Comparison of ENCODE assay signal across 16 cellular contexts in genomic region chr6:73042892-73043291, GRCh38.
DNase-seq lines count a peak whose midpoint lies in the region; ATAC-seq, FAIRE-seq and TF ChIP-seq lines count a peak whose summit lies in the region.
"Had no signal": no experiment of that assay in that cellular context is flagged by ENCODE, and none has a peak within 500 bp of the region (broad histone marks: within the 10 kb centered on the region; RNA-seq: fewer than 3 reads in every experiment).

No MANE protein-coding gene starts in this region.

- H3K36me3 ChIP-seq in breast epithelium (no peaks in the 10 kb centered on the region), K562 (ENCODE audit: control insufficient read depth, insufficient read depth, low read length) (no peaks in the 10 kb centered on the region), thyroid gland (no peaks in the 10 kb centered on the region)

- H3K4me1 ChIP-seq in breast epithelium = no peaks in the 10 kb centered on the region
- H3K4me1 ChIP-seq in K562 (replicated peaks in 1 of 2; ENCODE audit: control insufficient read depth in 2 of 2, insufficient read depth in 2 of 2, low read length in 2 of 2) = no peaks in the 10 kb centered on the region
- peaks cover 20 to 31% of the 10 kb centered on the region in 2 donors for H3K4me1 ChIP-seq in thyroid gland

- H3K27me3 ChIP-seq in breast epithelium (no peaks in the 10 kb centered on the region), K562 (ENCODE audit: control insufficient read depth in 2 of 2, insufficient read depth in 2 of 2, low read length in 2 of 2) (no peaks in the 10 kb centered on the region), thyroid gland (no peaks in the 10 kb centered on the region)

- H3K9me3 Mint-ChIP-seq in MCF 10A (ENCODE audit: unreplicated experiment) = peaks cover 9% of the 10 kb centered on the region
- peaks cover 4 to 16% (median 10%) of the 10 kb centered on the region in 6 donors for H3K9me3 Mint-ChIP-seq in immature natural killer cell
- H3K9me3 Mint-ChIP-seq in activated T-helper 17 cell treated with anti-CD3 and anti-CD28 coated beads, Interleukin-2, amount 50 U/mL, for 72 hours = peaks cover 6% of the 10 kb centered on the region

- peak; percentile 7 for DNase-seq in MCF 10A (ENCODE audit: unreplicated experiment)
- DNase-seq in breast epithelium (ENCODE audit: low spot score in 2 of 2) = no peak
- no peak for DNase-seq in K562 (ENCODE audit: extremely low read depth in 1 of 4, low spot score in 3 of 4)
- peak; percentile 35 for DNase-seq in fibroblast of pulmonary artery (ENCODE audit: low read depth)
- DNase-seq in thyroid gland = no peak
- DNase-seq in left colon = no peak
- DNase-seq in immature natural killer cell = no peak
- DNase-seq: ACHN; C1 segment of cervical spinal cord; CD4-positive, alpha-beta memory T cell; DMS79; H9 had no signal

- no peaks in the 10 kb centered on the region for H3K79me2 ChIP-seq in K562 (ENCODE audit: control insufficient read depth, insufficient read depth, low read length)

- TF ChIP-seq CTCF in MCF 10A (IDR thresholded peaks at IDR 0.05; ENCODE audit: unreplicated experiment) (no peak), breast epithelium (IDR thresholded peaks at IDR 0.05) (no peak), K562 (IDR thresholded peaks at IDR 0.05 in 2 of 3, conservative IDR thresholded peaks at IDR 0.05 in 1 of 3; ENCODE audit: insufficient read depth in 2 of 3, low read depth in 1 of 3, low read length in 3 of 3) (no peak), fibroblast of pulmonary artery (IDR thresholded peaks at IDR 0.05; ENCODE audit: low read length, missing control alignments) (no peak), thyroid gland (IDR thresholded peaks at IDR 0.05) (no peak)

- H4K20me1 ChIP-seq in K562 (replicated peaks; ENCODE audit: control insufficient read depth, insufficient read depth, low read length) = no peaks in the 10 kb centered on the region

- intact Hi-C loops in MCF 10A (cut with micrococcal nuclease) = no loop called here
- intact Hi-C loops in breast epithelium (cut with DNase I; ENCODE audit: low total_unique reads) = no loop called here
- intact Hi-C loops in K562 (cut with micrococcal nuclease) = no loop called here
- intact Hi-C loops in thyroid gland (cut with DNase I) = no loop called here
- intact Hi-C loops in left colon (cut with DNase I, micrococcal nuclease) = no loop called here

- TF ChIP-seq RAD21 in K562 (CRISPR knock-in tag; conservative IDR thresholded peaks at IDR 0.05 in 1 of 2, IDR thresholded peaks at IDR 0.05 in 1 of 2) = no peak

- H3K9me1 ChIP-seq in K562 (ENCODE audit: control insufficient read depth, insufficient read depth, low read length) = no peaks in the 10 kb centered on the region

- BruUV-seq in MCF 10A (replicated peaks; lab: Mats Ljungman, UMichigan) (no TSS peak), K562 (replicated peaks; lab: Mats Ljungman, UMichigan) (no TSS peak)

- H3K4me3 ChIP-seq in breast epithelium (no peak overlapping the region), K562 (no peak overlapping the region), fibroblast of pulmonary artery (replicated peaks; ENCODE audit: low read depth, low read length) (no peak overlapping the region), thyroid gland (replicated peaks in 1 of 3) (no peak overlapping the region)
- H3K4me3 ChIP-seq: GM12878 had no signal

- WGBS in K562 (ENCODE audit: insufficient coverage, low coverage, missing lambda C conversion rate) = 40% methylated on average over 1 of the region's 1 CpG
- WGBS in thyroid gland, 2 donors = 85 to 96% methylated on average over 1 of the region's 1 CpG

- peaks cover 8% of the 10 kb centered on the region for H3K4me1 Mint-ChIP-seq in MCF 10A (ENCODE audit: insufficient read depth, unreplicated experiment)
- no peaks in the 10 kb centered on the region for H3K4me1 Mint-ChIP-seq in immature natural killer cell
- no peaks in the 10 kb centered on the region for H3K4me1 Mint-ChIP-seq in activated T-helper 17 cell treated with anti-CD3 and anti-CD28 coated beads, Interleukin-2, amount 50 U/mL, for 72 hours
- H3K4me1 Mint-ChIP-seq: CD4-positive, alpha-beta memory T cell; H9 had no signal

- POLR2A ChIA-PET in MCF 10A (lab: Yijun Ruan, JAX) (interaction anchor here (0.6 to 1.5 kb wide), 2 partner anchors 11 to 31 kb away, joined by 3 to 6 read pairs; no protein-coding TSS in a partner anchor), K562 (lab: Yijun Ruan, JAX) (interaction anchor here (1.0 kb wide), 1 partner anchor 12 kb away, joined by 3 read pairs; no protein-coding TSS in a partner anchor)

- CTCF ChIA-PET in MCF 10A (lab: Yijun Ruan, JAX) (interaction anchor here (0.6 kb wide), 1 partner anchor 9 kb away, joined by 3 read pairs; no protein-coding TSS in a partner anchor), K562 (lab: Yijun Ruan, JAX; ENCODE audit: low intra/inter-chr PET ratio) (no interaction called here)

- no peak overlapping the region for H3K9ac ChIP-seq in K562 (ENCODE audit: insufficient read depth in 1 of 2, low read depth in 2 of 2, low read length in 2 of 2)

- H3K27me3 Mint-ChIP-seq in MCF 10A (ENCODE audit: insufficient read depth, unreplicated experiment) (no peaks in the 10 kb centered on the region), immature natural killer cell (ENCODE audit: low read depth in 3 of 3) (peaks cover 0 to 1% (median 0%) of the 10 kb centered on the region in 3 donors)
- H3K27me3 Mint-ChIP-seq in activated T-helper 17 cell treated with anti-CD3 and anti-CD28 coated beads, Interleukin-2, amount 50 U/mL, for 72 hours = peaks cover under 1% of the 10 kb centered on the region
- H3K27me3 Mint-ChIP-seq: CD4-positive, alpha-beta memory T cell had no signal

- no peaks in the 10 kb centered on the region for H3K36me3 Mint-ChIP-seq in MCF 10A (ENCODE audit: insufficient read depth, unreplicated experiment)
- peaks cover 14 to 20% (median 15%) of the 10 kb centered on the region in 3 donors for H3K36me3 Mint-ChIP-seq in immature natural killer cell
- H3K36me3 Mint-ChIP-seq in activated T-helper 17 cell treated with anti-CD3 and anti-CD28 coated beads, Interleukin-2, amount 50 U/mL, for 72 hours (ENCODE audit: low read depth) = no peaks in the 10 kb centered on the region
- H3K36me3 Mint-ChIP-seq: CD4-positive, alpha-beta memory T cell had no signal

- TF ChIP-seq POLR2A in breast epithelium (IDR thresholded peaks at IDR 0.05) (no peak), K562 (conservative IDR thresholded peaks at IDR 0.05) (no peak), thyroid gland (IDR thresholded peaks at IDR 0.05) (no peak)

- no peak overlapping the region for H3K4me2 ChIP-seq in K562 (ENCODE audit: insufficient read depth, low read length)

- TF ChIP-seq EP300 in K562 (IDR thresholded peaks at IDR 0.05; ENCODE audit: low read length) = no peak

- no peak overlapping the region for H3K27ac Mint-ChIP-seq in MCF 10A (ENCODE audit: low read depth, unreplicated experiment)
- H3K27ac Mint-ChIP-seq in immature natural killer cell = no peak overlapping the region
- no peak overlapping the region for H3K27ac Mint-ChIP-seq in activated T-helper 17 cell treated with anti-CD3 and anti-CD28 coated beads, Interleukin-2, amount 50 U/mL, for 72 hours
- H3K27ac Mint-ChIP-seq: CD4-positive, alpha-beta memory T cell; H9 had no signal

- H3K9me3 ChIP-seq in breast epithelium (no peaks in the 10 kb centered on the region), K562 (replicated peaks; ENCODE audit: control insufficient read depth, insufficient read depth, low read depth, low read length) (no peaks in the 10 kb centered on the region), thyroid gland (no peaks in the 10 kb centered on the region)

- no peak for FAIRE-seq in K562 (lab: Jason Lieb, UNC)
- FAIRE-seq: GM12878, GM18507 had no signal

- no peak overlapping the region for H3K4me3 Mint-ChIP-seq in MCF 10A (ENCODE audit: unreplicated experiment)
- H3K4me3 Mint-ChIP-seq in immature natural killer cell = no peak overlapping the region
- no peak overlapping the region for H3K4me3 Mint-ChIP-seq in activated T-helper 17 cell treated with anti-CD3 and anti-CD28 coated beads, Interleukin-2, amount 50 U/mL, for 72 hours
- H3K4me3 Mint-ChIP-seq: CD4-positive, alpha-beta memory T cell; H9 had no signal

- ATAC-seq in K562 (no peak), left colon (no peak)
- ATAC-seq in activated T-helper 17 cell treated with anti-CD3 and anti-CD28 coated beads, Interleukin-2, amount 50 U/mL, for 72 hours (replicated peaks) = no peak
- ATAC-seq: GM12878 had no signal

- H3K27ac ChIP-seq in breast epithelium = no peak overlapping the region
- H3K27ac ChIP-seq in K562 (ENCODE audit: extremely low read depth, low read depth, low read length) = no peak overlapping the region
- peak overlapping the region; percentile 47 to 83 (median 69) for H3K27ac ChIP-seq in thyroid gland
- H3K27ac ChIP-seq: 22Rv1 had no signal

- in situ Hi-C loops in K562 (cut with MboI) = no loop called here

- no peak overlapping the region for H2AFZ ChIP-seq in K562 (ENCODE audit: low read depth, low read length)

TF ChIP-seq in K562, 482 proteins besides CTCF, POLR2A, EP300 and RAD21:
- TF ChIP-seq RBM17 (IDR thresholded peaks at IDR 0.05; ENCODE audit: borderline replicate concordance, low read depth, low read length) (no peak), CEBPG (CRISPR knock-in tag; IDR thresholded peaks at IDR 0.05) (no peak), CEBPG (tag; conservative IDR thresholded peaks at IDR 0.05 in 1 of 2, IDR thresholded peaks at IDR 0.05 in 1 of 2) (peak; percentile 58 to 92), SNIP1 (IDR thresholded peaks at IDR 0.05; ENCODE audit: low read depth) (no peak), CEBPB (tag; IDR thresholded peaks at IDR 0.05) (peak; percentile 89)

Comparison
In these comparisons a context has a peak if more than half of its experiments do, and no peak if none do; other contexts are left out.
1. DNase-seq: peak in MCF 10A (single experiment) and fibroblast of pulmonary artery (single experiment); none in breast epithelium (0 of 2), K562 (0 of 4), thyroid gland (0 of 2), left colon (0 of 2) and immature natural killer cell (0 of 3).
2. H3K27ac ChIP-seq: peak in thyroid gland (3 of 3); none in breast epithelium (0 of 2) and K562 (single experiment).